ENCODE assay signal across 22 cellular contexts in genomic region chr4:106126062-106126461, GRCh38.
"Had no signal": no experiment of that assay in that cellular context is flagged by ENCODE, and none has a peak within 500 bp of the region (broad histone marks: within the 10 kb centered on the region; RNA-seq: fewer than 3 reads in every experiment).

No MANE protein-coding gene starts in this region.

- H3K27ac Mint-ChIP-seq: activated CD4-positive, alpha-beta T cell treated with anti-CD3 and anti-CD28 coated beads for 36 hours; activated naive CD8-positive, alpha-beta T cell; activated T-cell treated with anti-CD3 and anti-CD28 coated beads, Interleukin-2, amount 50 U/mL, for 72 hours; natural killer cell treated with Interleukin-12 subunit alpha and Interleukin-12 subunit beta and Interleukin-15 and Interleukin-18, amount 100 ng/mL, for 72 hours had no signal

- ATAC-seq: activated CD4-positive, alpha-beta T cell treated with anti-CD3 and anti-CD28 coated beads for 36 hours; activated T-cell treated with anti-CD3 and anti-CD28 coated beads, Interleukin-2, amount 50 U/mL, for 72 hours; gastrocnemius medialis; left ventricle myocardium superior; mucosa of descending colon; natural killer cell treated with Interleukin-12 subunit alpha and Interleukin-12 subunit beta and Interleukin-15 and Interleukin-18, amount 100 ng/mL, for 72 hours; right cardiac atrium; stimulated activated naive CD8-positive, alpha-beta T cell treated with anti-CD3 and anti-CD28 coated beads, Interleukin-15, Interleukin-2, amounts not matched to agents 100 U/mL and 50 U/mL, for 24 hours had no signal

- H3K9me3 Mint-ChIP-seq: activated T-cell treated with anti-CD3 and anti-CD28 coated beads, Interleukin-2, amount 50 U/mL, for 72 hours; natural killer cell treated with Interleukin-12 subunit alpha and Interleukin-12 subunit beta and Interleukin-15 and Interleukin-18, amount 100 ng/mL, for 72 hours had no signal

- FAIRE-seq: urothelium cell line had no signal

- H3K27ac ChIP-seq: colonic mucosa, dorsolateral prefrontal cortex, gastrocnemius medialis, hepatocyte, testis, transverse colon had no signal

- H3K36me3 ChIP-seq: colonic mucosa, gastrocnemius medialis, transverse colon had no signal

- H3K27me3 Mint-ChIP-seq: activated CD4-positive, alpha-beta T cell treated with anti-CD3 and anti-CD28 coated beads for 36 hours; activated naive CD8-positive, alpha-beta T cell; natural killer cell treated with Interleukin-12 subunit alpha and Interleukin-12 subunit beta and Interleukin-15 and Interleukin-18, amount 100 ng/mL, for 72 hours had no signal

- H3K4me3 ChIP-seq: colonic mucosa, dorsolateral prefrontal cortex, gastrocnemius medialis, hepatocyte, mucosa of descending colon, testis, transverse colon had no signal

- H3K27me3 ChIP-seq: colonic mucosa, dorsolateral prefrontal cortex, gastrocnemius medialis, hepatocyte, testis, transverse colon had no signal

- H3K4me3 Mint-ChIP-seq: activated CD4-positive, alpha-beta T cell treated with anti-CD3 and anti-CD28 coated beads for 36 hours; activated naive CD8-positive, alpha-beta T cell; activated T-cell treated with anti-CD3 and anti-CD28 coated beads, Interleukin-2, amount 50 U/mL, for 72 hours; natural killer cell treated with Interleukin-12 subunit alpha and Interleukin-12 subunit beta and Interleukin-15 and Interleukin-18, amount 100 ng/mL, for 72 hours had no signal

- H3K4me1 Mint-ChIP-seq: activated CD4-positive, alpha-beta T cell treated with anti-CD3 and anti-CD28 coated beads for 36 hours had no signal

- H3K9me3 ChIP-seq: colonic mucosa, gastrocnemius medialis, mucosa of descending colon, testis, transverse colon had no signal

- DNase-seq: activated CD4-positive, alpha-beta T cell treated with anti-CD3 and anti-CD28 coated beads for 36 hours; activated CD4-positive, CD25-positive, alpha-beta regulatory T cell; activated naive CD4-positive, alpha-beta T cell; activated T-cell treated with anti-CD3 and anti-CD28 coated beads for 4 hours; activated T-cell treated with anti-CD3 and anti-CD28 coated beads, Interleukin-2, amount 50 U/mL, for 72 hours; anterior cingulate cortex; colonic mucosa; dorsolateral prefrontal cortex; effector memory CD4-positive, alpha-beta T cell; gastrocnemius medialis; islet precursor cell; left ventricle myocardium superior; mucosa of descending colon; right cardiac atrium; stimulated activated CD4-positive, alpha-beta T cell treated with anti-CD3 and anti-CD28 coated beads, Interleukin-2, amount 100 ng/mL, for 48 hours; stimulated activated naive CD8-positive, alpha-beta T cell treated with anti-CD3 and anti-CD28 coated beads, Interleukin-15, Interleukin-2, amounts not matched to agents 100 U/mL and 50 U/mL, for 24 hours; testis; transverse colon had no signal

- H3K4me1 ChIP-seq: colonic mucosa, gastrocnemius medialis, testis, transverse colon had no signal
